In genomic region chr2:151410485-151410833, GRCh38 we compare ENCODE assay signal across 8 cellular contexts. TPM values are rescaled to one million over a fixed set of nuclear protein-coding genes. Genes with fewer than 3 reads are reported as not detected.
DNase-seq lines count a peak whose midpoint lies in the region; FAIRE-seq and TF ChIP-seq lines count a peak whose summit lies in the region.

No MANE protein-coding gene starts in this region.

- H3K27ac ChIP-seq in H9 (ENCODE audit: insufficient read length, low read depth, low read length) (peak overlapping the region; percentile 92), coronary artery (peak overlapping the region; percentile 94 to 96), mesodermal cell (ENCODE audit: low read depth, low read length, severe bottlenecking) (peak overlapping the region; percentile 94)

- peaks cover 2% of the 10 kb centered on the region for H4K20me1 ChIP-seq in H9 (ENCODE audit: control insufficient read depth, insufficient read depth, insufficient read length)

- H3K4me1 ChIP-seq in H9 (ENCODE audit: insufficient read depth, low read length) (no peaks in the 10 kb centered on the region), mesodermal cell (ENCODE audit: control insufficient read depth, insufficient read depth, low read length, poor library complexity, severe bottlenecking) (no peaks in the 10 kb centered on the region)

- H3K4ac ChIP-seq in H9 (ENCODE audit: low read depth, low read length): no peak overlapping the region

- peak overlapping the region; percentile 94 to 99 for H3K4me3 Mint-ChIP-seq in H9

- H3K79me1 ChIP-seq in H9 (ENCODE audit: insufficient read depth, low read depth, low read length, poor library complexity, severe bottlenecking): peaks cover 4% of the 10 kb centered on the region

- H3K79me2 ChIP-seq in H9 (ENCODE audit: insufficient read depth, low read length): peaks cover 17% of the 10 kb centered on the region; the same call in 1 of the 2 replicates

- H4K91ac ChIP-seq in H9 (ENCODE audit: insufficient read length, low read depth, low read length): peak overlapping the region; percentile 84

- H3K4me1 Mint-ChIP-seq in H9: peaks cover 8 to 19% of the 10 kb centered on the region in 2 experiments

- peaks cover 40% of the 10 kb centered on the region for H3K36me3 ChIP-seq in mesodermal cell (ENCODE audit: control insufficient read depth, insufficient read depth, low read length)

- H2BK20ac ChIP-seq in H9 (ENCODE audit: low read depth, low read length, poor library complexity, severe bottlenecking): no peak overlapping the region

- H4K8ac ChIP-seq in H9 (replicated peaks; ENCODE audit: insufficient read length, low read depth, low read length): no peak overlapping the region

- H3K27me3 ChIP-seq in H9 (ENCODE audit: insufficient read depth, low read length): no peaks in the 10 kb centered on the region

- no peaks in the 10 kb centered on the region for H3K9me3 ChIP-seq in H9 (ENCODE audit: control insufficient read depth, low read depth, low read length)
- H3K9me3 ChIP-seq in mesodermal cell (ENCODE audit: control insufficient read depth, low read length): no peaks in the 10 kb centered on the region

- H2BK120ac ChIP-seq in H9 (ENCODE audit: low read depth, low read length, poor library complexity, severe bottlenecking): no peak overlapping the region

- no peak overlapping the region for H2BK5ac ChIP-seq in H9 (ENCODE audit: insufficient read length, low read length)

- peaks cover 23 to 51% (median 42%) of the 10 kb centered on the region in 3 experiments for H3K36me3 Mint-ChIP-seq in H9 (ENCODE audit: insufficient read depth in 1 of 3, low read depth in 3 of 3)

- peak overlapping the region; percentile 27 for H3K4me2 ChIP-seq in H9 (ENCODE audit: insufficient read depth, insufficient read length, low read length)

- H3K9me3 Mint-ChIP-seq in H9: peaks cover 3 to 8% of the 10 kb centered on the region in 2 experiments

- no peak overlapping the region for H4K5ac ChIP-seq in H9 (ENCODE audit: insufficient read length, low read depth, low read length)

- TF ChIP-seq CTCF in H9 (conservative IDR thresholded peaks at IDR 0.05) (no peak), coronary artery (IDR thresholded peaks at IDR 0.05) (no peak)

- no peak overlapping the region for H2AFZ ChIP-seq in H9 (ENCODE audit: low read length)

- peak overlapping the region; percentile 96 to 100 (median 97) for H3K27ac Mint-ChIP-seq in H9

- WGBS in H9 (ENCODE audit: extremely low coverage, insufficient read length, low lambda C conversion rate): no CpG with 5 or more reads among the region's 21 CpGs
- WGBS in mesodermal cell (ENCODE audit: insufficient coverage in 2 of 2), 2 experiments: 0 to 2% methylated on average over 17 to 19 of the region's 21 CpGs

- no peak overlapping the region for H2BK12ac ChIP-seq in H9 (ENCODE audit: insufficient read length, low read depth, low read length)

- peak; percentile 63 for FAIRE-seq in GM12892 (lab: Jason Lieb, UNC)

- H2BK15ac ChIP-seq in H9 (ENCODE audit: low read depth, low read length): no peak overlapping the region

- H3K23me2 ChIP-seq in H9 (ENCODE audit: insufficient read length, low read depth, low read length, poor library complexity, severe bottlenecking): no peaks in the 10 kb centered on the region

- no peak overlapping the region for H2AK5ac ChIP-seq in H9 (ENCODE audit: insufficient read length, low read length)

- no peak overlapping the region for H3K23ac ChIP-seq in H9 (ENCODE audit: insufficient read length, low read depth, low read length)

- DNase-seq in GM12892 (ENCODE audit: insufficient read length) (peak; percentile 35), H9 (no peak), M059J (ENCODE audit: low read depth) (peak; percentile 54), coronary artery (ENCODE audit: low spot score) (no peak), DMS114 treated with DMSO at 0.1 percent for 48 hours (lab: John Stamatoyannopoulos, UW; ENCODE audit: unreplicated experiment) (no peak)
- peak; percentile 37 to 47 for DNase-seq in activated CD4-positive, alpha-beta T cell treated with anti-CD3 and anti-CD28 coated beads for 4 hours
- DNase-seq in stimulated activated naive CD4-positive, alpha-beta T cell treated with Interleukin-2 at 50 U/mL for 16 hours (lab: John Stamatoyannopoulos, UW): peak; percentile 35

- no peak overlapping the region for H3K56ac ChIP-seq in H9 (ENCODE audit: insufficient read length, low read depth, low read length)

- H3K4me3 ChIP-seq in coronary artery (peak overlapping the region; percentile 87), mesodermal cell (ENCODE audit: extremely low read depth, insufficient read depth, low read length, poor library complexity, severe bottlenecking) (peak overlapping the region; percentile 99)

- peak overlapping the region; percentile 52 for H3K18ac ChIP-seq in H9 (ENCODE audit: insufficient read length, low read depth, low read length)

- peak overlapping the region; percentile 100 for H3K14ac ChIP-seq in H9 (ENCODE audit: insufficient read depth, low read length)

- peak overlapping the region; percentile 99 for H3K9ac ChIP-seq in H9 (ENCODE audit: extremely low read depth, insufficient read length, low read length)

- H3T11ph ChIP-seq in H9 (ENCODE audit: low read length): no peak overlapping the region

- no peaks in the 10 kb centered on the region for H3K27me3 Mint-ChIP-seq in H9 (ENCODE audit: low read depth)

- TF ChIP-seq POLR2A in GM12892 (IDR thresholded peaks at IDR 0.05; ENCODE audit: low read depth, low read length): no peak

RNA-seq across cellular contexts. Expression of gene RIF1, which starts 0.8 kb away (rescaled TPM):
- 21.9 TPM for polyA plus RNA-seq in GM12892 (2012; ENCODE audit: missing spikeins)
- 118 and 123 TPM in 2 replicates for total RNA-seq in H9 (2021)
- total RNA-seq in M059J (2014; rRNA removed; shearing (Covaris generic)): 16.8 and 23.9 TPM in 2 replicates
- 24.4 TPM for polyA plus RNA-seq in mesodermal cell (2013, experiment 1 of 2)
- 23.2 TPM for polyA plus RNA-seq in mesodermal cell (2013, experiment 2 of 2)

RNA-seq across cellular contexts. Expression of gene TNFAIP6, which starts 53.1 kb away (rescaled TPM):
- polyA plus RNA-seq in GM12892 (2012; ENCODE audit: missing spikeins): 3.4 TPM
- total RNA-seq in H9 (2021): 0.81 and 1.2 TPM in 2 replicates
- not detected in 2 replicates for total RNA-seq in M059J (2014; rRNA removed; shearing (Covaris generic))
- polyA plus RNA-seq in mesodermal cell (2013, experiment 1 of 2): 1.8 TPM
- 1.2 TPM for polyA plus RNA-seq in mesodermal cell (2013, experiment 2 of 2)

Comparison
In these comparisons a context has a peak if more than half of its experiments do, and no peak if none do; other contexts are left out.
1. DNase-seq: peak in GM12892 (single experiment), M059J (single experiment), activated CD4-positive, alpha-beta T cell treated with anti-CD3 and anti-CD28 coated beads for 4 hours (2 of 2) and stimulated activated naive CD4-positive, alpha-beta T cell treated with Interleukin-2 at 50 U/mL for 16 hours (single experiment); none in H9 (single experiment), coronary artery (single experiment) and DMS114 treated with DMSO at 0.1 percent for 48 hours (single experiment).
2. Peak in every context shown above with its lines, with median percentiles within 50 percentile points of each other: H3K27ac ChIP-seq.